In the genomic region with DNA sequence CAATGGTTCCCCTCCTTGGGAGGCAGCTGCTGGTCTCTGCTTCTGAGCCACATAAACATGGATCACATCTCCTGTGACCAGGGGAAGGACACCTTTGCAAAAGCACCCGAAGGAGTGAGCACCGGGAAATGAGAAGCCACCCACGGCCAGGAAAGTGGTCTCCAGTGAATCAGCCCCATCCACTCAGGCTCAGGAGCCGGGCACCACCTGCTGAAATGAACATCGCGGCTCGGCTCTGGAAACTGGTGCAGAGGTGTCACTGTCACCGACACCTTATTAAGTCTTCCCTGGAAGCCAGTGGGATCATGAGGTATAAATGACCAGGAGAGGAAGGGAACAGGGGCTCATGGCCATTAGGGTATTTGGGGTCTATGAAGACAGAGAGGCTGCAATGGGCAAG, we compare ENCODE assay signal across 19 cellular contexts.
A peak's percentile ranks its signal among the peaks of the same experiment; 100 is the strongest.
DNase-seq lines count a peak whose midpoint lies in the region; ATAC-seq and TF ChIP-seq lines count a peak whose summit lies in the region.
"Had no signal": no experiment of that assay in that cellular context is flagged by ENCODE, and none has a peak within 500 bp of the region (broad histone marks: within the 10 kb centered on the region; RNA-seq: fewer than 3 reads in every experiment).

No MANE protein-coding gene starts in this region.

- H4K91ac ChIP-seq in neuronal stem cell (ENCODE audit: low read depth, low read length, poor library complexity) = no peak overlapping the region

- H4K8ac ChIP-seq in neuronal stem cell (ENCODE audit: low read depth, low read length) = no peak overlapping the region

- no peak overlapping the region for H3K27ac ChIP-seq in left ventricle myocardium inferior (replicated peaks)
- no peak overlapping the region for H3K27ac ChIP-seq in neuronal stem cell (replicated peaks; ENCODE audit: low read length)
- no peak overlapping the region for H3K27ac ChIP-seq in sigmoid colon
- no peak overlapping the region for H3K27ac ChIP-seq in upper lobe of right lung
- H3K27ac ChIP-seq: 22Rv1, BLaER1, C4-2B had no signal

- H3K9me3 ChIP-seq in left ventricle myocardium inferior (replicated peaks) = peaks cover under 1% of the 10 kb centered on the region
- no peaks in the 10 kb centered on the region for H3K9me3 ChIP-seq in neuronal stem cell (replicated peaks in 1 of 2; ENCODE audit: control insufficient read depth in 2 of 2, insufficient read depth in 1 of 2, low read depth in 1 of 2, low read length in 2 of 2)
- no peaks in the 10 kb centered on the region for H3K9me3 ChIP-seq in sigmoid colon
- no peaks in the 10 kb centered on the region for H3K9me3 ChIP-seq in upper lobe of right lung
- H3K9me3 ChIP-seq: BLaER1 had no signal

- no peak overlapping the region for H3K4ac ChIP-seq in neuronal stem cell (ENCODE audit: low read length)

- peak overlapping the region; percentile 30 for H3K9ac ChIP-seq in neuronal stem cell (ENCODE audit: low read depth, low read length, poor library complexity)
- H3K9ac ChIP-seq: BLaER1 had no signal

- H2BK12ac ChIP-seq in neuronal stem cell (ENCODE audit: low read length) = no peak overlapping the region

- H3K36me3 ChIP-seq in left ventricle myocardium inferior (no peaks in the 10 kb centered on the region), neuronal stem cell (replicated peaks in 1 of 2; ENCODE audit: control insufficient read depth in 2 of 2, insufficient read depth in 2 of 2, low read length in 2 of 2) (no peaks in the 10 kb centered on the region), sigmoid colon (no peaks in the 10 kb centered on the region), upper lobe of right lung (no peaks in the 10 kb centered on the region)
- H3K36me3 ChIP-seq: BLaER1 had no signal

- no peak overlapping the region for H3K23ac ChIP-seq in neuronal stem cell (ENCODE audit: low read depth, low read length, poor library complexity)

- no peak for TF ChIP-seq EP300 in sigmoid colon (IDR thresholded peaks at IDR 0.05)

- no peaks in the 10 kb centered on the region for H3K4me1 ChIP-seq in left ventricle myocardium inferior
- peaks cover 0 to 12% of the 10 kb centered on the region in 2 donors for H3K4me1 ChIP-seq in neuronal stem cell (ENCODE audit: control insufficient read depth in 2 of 2, insufficient read depth in 1 of 2, low read depth in 1 of 2, low read length in 2 of 2)
- no peaks in the 10 kb centered on the region for H3K4me1 ChIP-seq in sigmoid colon
- no peaks in the 10 kb centered on the region for H3K4me1 ChIP-seq in upper lobe of right lung
- H3K4me1 ChIP-seq: BLaER1 had no signal

- H3K18ac ChIP-seq in neuronal stem cell (ENCODE audit: low read length) = peak overlapping the region; percentile 80

- no peak overlapping the region for H2BK15ac ChIP-seq in neuronal stem cell (ENCODE audit: low read length)

- no peak overlapping the region for H2AFZ ChIP-seq in neuronal stem cell (ENCODE audit: low read length)
- H2AFZ ChIP-seq: GM23338 had no signal

- no peak for ATAC-seq in upper lobe of right lung
- ATAC-seq: GM23338, HCT116 had no signal

- H2AK5ac ChIP-seq in neuronal stem cell (ENCODE audit: low read depth, low read length) = peak overlapping the region; percentile 21

- no peak overlapping the region for H3K4me3 ChIP-seq in left ventricle myocardium inferior
- H3K4me3 ChIP-seq in neuronal stem cell (ENCODE audit: low read length in 2 of 2) = no peak overlapping the region
- no peak overlapping the region for H3K4me3 ChIP-seq in sigmoid colon
- H3K4me3 ChIP-seq in upper lobe of right lung = no peak overlapping the region
- H3K4me3 ChIP-seq: BLaER1, GM23338 had no signal

- TF ChIP-seq CTCF in left ventricle myocardium inferior (IDR thresholded peaks at IDR 0.05; ENCODE audit: borderline replicate concordance) (no peak), sigmoid colon (IDR thresholded peaks at IDR 0.05) (no peak), upper lobe of right lung (IDR thresholded peaks at IDR 0.05) (no peak)

- no CpG with 5 or more reads among the region's 8 CpGs for WGBS in neuronal stem cell (ENCODE audit: extremely low coverage in 2 of 2, insufficient read length in 2 of 2, insufficient replicate concordance in 1 of 2), 2 donors
- 84 to 92% methylated on average over 8 of the region's 8 CpGs for WGBS in sigmoid colon, 2 donors

- H3K27me3 ChIP-seq in left ventricle myocardium inferior (ENCODE audit: low read depth) (peaks cover 66% of the 10 kb centered on the region), neuronal stem cell (ENCODE audit: control insufficient read depth in 3 of 3, insufficient read depth in 3 of 3, low read depth in 1 of 3, low read length in 3 of 3) (peaks cover 0 to 7% (median 0%) of the 10 kb centered on the region in 3 experiments), sigmoid colon (peaks cover 0 to 10% (median 0%) of the 10 kb centered on the region in 3 donors), upper lobe of right lung (no peaks in the 10 kb centered on the region)
- H3K27me3 ChIP-seq: BLaER1 had no signal

- DNase-seq in cardiac septum (ENCODE audit: low spot score) (peak; percentile 41), left ventricle myocardium inferior (no peak), neuronal stem cell (ENCODE audit: low spot score) (no peak), sigmoid colon (peak; percentile 26), upper lobe of right lung (peak; percentile 16), NCI-H2107 treated with DMSO at 0.1 percent for 48 hours (lab: John Stamatoyannopoulos, UW; ENCODE audit: unreplicated experiment) (no peak), amniotic stem cell (lab: John Stamatoyannopoulos, UW) (no peak), NCI-H748 (lab: John Stamatoyannopoulos, UW; ENCODE audit: unreplicated experiment) (no peak)
- DNase-seq: CD4-positive, alpha-beta T cell; DMS 273 treated with DMSO at 0.1 percent for 48 hours; DMS53; DMS79 treated with DMSO at 0.1 percent for 48 hours; GF-D8; H9 had no signal

- no peak overlapping the region for H3K4me2 ChIP-seq in neuronal stem cell (ENCODE audit: insufficient read depth, low read length, poor library complexity, severe bottlenecking)
- H3K4me2 ChIP-seq: BLaER1, GM23338 had no signal

- peak overlapping the region; percentile 21 for H3K14ac ChIP-seq in neuronal stem cell (ENCODE audit: low read length)

- H3K79me1 ChIP-seq in neuronal stem cell (ENCODE audit: low read depth, low read length) = no peaks in the 10 kb centered on the region

- no peak overlapping the region for H2BK5ac ChIP-seq in neuronal stem cell (ENCODE audit: low read length)

- H2BK120ac ChIP-seq in neuronal stem cell (ENCODE audit: low read depth, low read length) = no peak overlapping the region

- intact Hi-C loops in cardiac septum (cut with DNase I) (no loop called here), left ventricle myocardium inferior (cut with micrococcal nuclease) (no loop called here), sigmoid colon (cut with DNase I) (no loop called here), upper lobe of right lung (cut with DNase I) (no loop called here)

- TF ChIP-seq POLR2A in sigmoid colon (IDR thresholded peaks at IDR 0.05) = no peak

Comparison
In these comparisons a context has a peak if more than half of its experiments do, and no peak if none do; other contexts are left out.
1. DNase-seq: peak in cardiac septum (single experiment), sigmoid colon (single experiment) and upper lobe of right lung (single experiment); none in left ventricle myocardium inferior (single experiment), neuronal stem cell (single experiment), NCI-H2107 treated with DMSO at 0.1 percent for 48 hours (single experiment), amniotic stem cell (single experiment) and NCI-H748 (single experiment).